Comparison of ENCODE assay signal across 1 cellular context in genomic region chr6:16092990-16093389, GRCh38.
TF ChIP-seq lines count a peak whose summit lies in the region.

No MANE protein-coding gene starts in this region.

TF ChIP-seq in GM12878, 131 proteins besides CTCF, POLR2A, EP300 and RAD21 (continued from another document):
- TF ChIP-seq E2F8 (IDR thresholded peaks at IDR 0.05; ENCODE audit: low read depth, partially characterized antibody) (no peak), MTA2 (IDR thresholded peaks at IDR 0.05; ENCODE audit: low read depth) (0 out of 2 replicates have a peak, but pooled peaks have one; percentile 41), NR2C1 (IDR thresholded peaks at IDR 0.05) (no peak), ZNF274 (IDR thresholded peaks at IDR 0.05; ENCODE audit: insufficient read depth, insufficient read length) (no peak), CBX5 (IDR thresholded peaks at IDR 0.05; ENCODE audit: low read depth) (no peak), SPI1 (IDR thresholded peaks at IDR 0.05; ENCODE audit: borderline replicate concordance, insufficient read depth, low read depth, low read length) (peak; percentile 67; the same call in 1 of the 2 replicates), SMC3 (IDR thresholded peaks at IDR 0.05; ENCODE audit: borderline replicate concordance, low read length) (no peak), MEF2B (IDR thresholded peaks at IDR 0.05; ENCODE audit: partially characterized antibody, poor library complexity, severe bottlenecking) (peak; percentile 13), NBN (IDR thresholded peaks at IDR 0.05) (0 out of 2 replicates have a peak, but pooled peaks have one; percentile 25), EED (IDR thresholded peaks at IDR 0.05; ENCODE audit: low read depth) (no peak; the same call in 1 of the 2 replicates), TCF12 (IDR thresholded peaks at IDR 0.05; ENCODE audit: low read depth, low read length) (no peak), NR2F1 (conservative IDR thresholded peaks at IDR 0.05) (peak; percentile 50), NFIC (IDR thresholded peaks at IDR 0.05; ENCODE audit: low read depth, low read length) (peak; percentile 55; the same call in 1 of the 2 replicates), NKRF (conservative IDR thresholded peaks at IDR 0.05) (no peak), ASH2L (IDR thresholded peaks at IDR 0.05; ENCODE audit: borderline replicate concordance, low read depth) (no peak), ATF2 (IDR thresholded peaks at IDR 0.05; ENCODE audit: low read length) (no peak), SP1 (IDR thresholded peaks at IDR 0.05; ENCODE audit: low read depth, low read length) (no peak), CHD1 (IDR thresholded peaks at IDR 0.05; ENCODE audit: low read depth, low read length) (no peak)
